ENCODE assay signal across 2 cellular contexts in the genomic region with DNA sequence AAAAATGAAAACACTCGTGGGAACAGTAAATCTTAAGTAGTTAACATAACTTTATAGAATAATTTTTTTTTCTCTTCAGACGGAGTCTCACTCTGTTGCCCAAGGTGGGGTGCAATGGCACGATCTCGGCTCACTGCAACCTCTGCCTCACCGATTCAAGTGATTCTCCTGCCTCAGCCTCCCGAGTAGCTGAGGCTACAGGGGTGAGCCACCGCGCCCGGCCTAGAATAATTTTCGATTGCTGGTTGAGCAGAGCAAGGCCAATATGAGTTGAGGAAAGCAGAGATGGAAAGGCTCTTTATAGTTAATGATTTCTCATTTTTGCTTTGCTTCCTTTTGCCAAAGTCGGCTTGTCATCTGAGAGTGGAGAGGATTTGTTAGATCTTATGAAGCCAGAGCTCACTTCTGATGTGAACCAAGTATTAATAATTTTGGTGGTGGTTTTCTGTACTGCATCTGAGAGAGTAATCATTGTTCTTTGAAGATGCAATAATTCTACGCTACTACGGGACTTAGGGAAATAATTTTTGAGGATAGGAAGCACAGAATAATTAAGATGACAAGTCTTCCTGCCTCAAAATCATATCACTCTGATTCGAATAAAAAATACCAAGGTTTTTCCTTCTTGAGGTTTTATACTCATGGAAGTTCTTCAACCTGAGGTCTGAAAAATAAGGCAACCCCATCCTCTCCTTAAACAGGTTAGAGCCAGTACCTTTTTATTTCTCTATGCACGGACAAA.
TF ChIP-seq lines count a peak whose summit lies in the region.

No MANE protein-coding gene starts in this region.

TF ChIP-seq in HEK293, 187 proteins besides CTCF, POLR2A, EP300 and RAD21 (continued from another document):
- TF ChIP-seq ZBTB7A (tag by site-specific recombination; IDR thresholded peaks at IDR 0.05; ENCODE audit: low read depth) = no peak
- TF ChIP-seq, protein P1, sequence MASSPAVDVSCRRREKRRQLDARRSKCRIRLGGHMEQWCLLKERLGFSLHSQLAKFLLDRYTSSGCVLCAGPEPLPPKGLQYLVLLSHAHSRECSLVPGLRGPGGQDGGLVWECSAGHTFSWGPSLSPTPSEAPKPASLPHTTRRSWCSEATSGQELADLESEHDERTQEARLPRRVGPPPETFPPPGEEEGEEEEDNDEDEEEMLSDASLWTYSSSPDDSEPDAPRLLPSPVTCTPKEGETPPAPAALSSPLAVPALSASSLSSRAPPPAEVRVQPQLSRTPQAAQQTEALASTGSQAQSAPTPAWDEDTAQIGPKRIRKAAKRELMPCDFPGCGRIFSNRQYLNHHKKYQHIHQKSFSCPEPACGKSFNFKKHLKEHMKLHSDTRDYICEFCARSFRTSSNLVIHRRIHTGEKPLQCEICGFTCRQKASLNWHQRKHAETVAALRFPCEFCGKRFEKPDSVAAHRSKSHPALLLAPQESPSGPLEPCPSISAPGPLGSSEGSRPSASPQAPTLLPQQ (tag by site-specific recombination; IDR thresholded peaks at IDR 0.05) = no peak
- no peak for TF ChIP-seq SETDB1 (IDR thresholded peaks at IDR 0.05; ENCODE audit: insufficient read length, low read length)
- no peak for TF ChIP-seq ZNF146 (tag by site-specific recombination; IDR thresholded peaks at IDR 0.05)
- TF ChIP-seq ZNF140 (tag by site-specific recombination; IDR thresholded peaks at IDR 0.05) = no peak
TF ChIP-seq in HEK293: peak in this region for 0.

TF ChIP-seq in K562, 482 proteins besides CTCF, POLR2A, EP300 and RAD21 (continued from another document):
- TF ChIP-seq, protein P2, sequence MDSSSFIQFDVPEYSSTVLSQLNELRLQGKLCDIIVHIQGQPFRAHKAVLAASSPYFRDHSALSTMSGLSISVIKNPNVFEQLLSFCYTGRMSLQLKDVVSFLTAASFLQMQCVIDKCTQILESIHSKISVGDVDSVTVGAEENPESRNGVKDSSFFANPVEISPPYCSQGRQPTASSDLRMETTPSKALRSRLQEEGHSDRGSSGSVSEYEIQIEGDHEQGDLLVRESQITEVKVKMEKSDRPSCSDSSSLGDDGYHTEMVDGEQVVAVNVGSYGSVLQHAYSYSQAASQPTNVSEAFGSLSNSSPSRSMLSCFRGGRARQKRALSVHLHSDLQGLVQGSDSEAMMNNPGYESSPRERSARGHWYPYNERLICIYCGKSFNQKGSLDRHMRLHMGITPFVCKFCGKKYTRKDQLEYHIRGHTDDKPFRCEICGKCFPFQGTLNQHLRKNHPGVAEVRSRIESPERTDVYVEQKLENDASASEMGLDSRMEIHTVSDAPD (CRISPR knock-in tag; IDR thresholded peaks at IDR 0.05) = no peak
- no peak for TF ChIP-seq RAD51 (IDR thresholded peaks at IDR 0.05; ENCODE audit: borderline replicate concordance, low read depth)
- TF ChIP-seq, protein P3, sequence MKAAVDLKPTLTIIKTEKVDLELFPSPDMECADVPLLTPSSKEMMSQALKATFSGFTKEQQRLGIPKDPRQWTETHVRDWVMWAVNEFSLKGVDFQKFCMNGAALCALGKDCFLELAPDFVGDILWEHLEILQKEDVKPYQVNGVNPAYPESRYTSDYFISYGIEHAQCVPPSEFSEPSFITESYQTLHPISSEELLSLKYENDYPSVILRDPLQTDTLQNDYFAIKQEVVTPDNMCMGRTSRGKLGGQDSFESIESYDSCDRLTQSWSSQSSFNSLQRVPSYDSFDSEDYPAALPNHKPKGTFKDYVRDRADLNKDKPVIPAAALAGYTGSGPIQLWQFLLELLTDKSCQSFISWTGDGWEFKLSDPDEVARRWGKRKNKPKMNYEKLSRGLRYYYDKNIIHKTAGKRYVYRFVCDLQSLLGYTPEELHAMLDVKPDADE (conservative IDR thresholded peaks at IDR 0.05; ENCODE audit: control insufficient read depth, low read depth, low read length) = no peak
